Comparison of ENCODE assay signal across 1 cellular context in the genomic region with DNA sequence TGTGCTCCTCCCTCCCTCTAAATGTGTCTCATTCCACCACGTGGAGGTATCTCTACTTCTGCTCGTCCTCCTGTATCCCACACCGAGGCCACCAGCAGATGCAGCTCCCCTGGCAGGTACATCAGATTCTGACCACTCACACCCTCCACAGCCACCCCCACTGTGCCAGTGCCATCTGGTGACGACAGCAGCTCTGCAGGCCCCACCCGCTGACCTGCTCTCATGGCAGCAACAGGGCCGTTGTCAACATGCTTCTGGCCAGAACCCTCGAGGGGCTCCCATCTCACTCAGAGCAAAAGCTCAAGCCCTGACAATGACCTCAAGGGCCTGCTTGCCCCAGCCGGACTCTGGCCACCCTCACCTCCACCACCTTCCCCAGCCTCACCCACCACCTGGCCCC.
TF ChIP-seq lines count a peak whose summit lies in the region.

No MANE protein-coding gene starts in this region.

TF ChIP-seq in HepG2, 621 proteins besides CTCF, POLR2A, EP300 and RAD21:
- TF ChIP-seq, protein P1, sequence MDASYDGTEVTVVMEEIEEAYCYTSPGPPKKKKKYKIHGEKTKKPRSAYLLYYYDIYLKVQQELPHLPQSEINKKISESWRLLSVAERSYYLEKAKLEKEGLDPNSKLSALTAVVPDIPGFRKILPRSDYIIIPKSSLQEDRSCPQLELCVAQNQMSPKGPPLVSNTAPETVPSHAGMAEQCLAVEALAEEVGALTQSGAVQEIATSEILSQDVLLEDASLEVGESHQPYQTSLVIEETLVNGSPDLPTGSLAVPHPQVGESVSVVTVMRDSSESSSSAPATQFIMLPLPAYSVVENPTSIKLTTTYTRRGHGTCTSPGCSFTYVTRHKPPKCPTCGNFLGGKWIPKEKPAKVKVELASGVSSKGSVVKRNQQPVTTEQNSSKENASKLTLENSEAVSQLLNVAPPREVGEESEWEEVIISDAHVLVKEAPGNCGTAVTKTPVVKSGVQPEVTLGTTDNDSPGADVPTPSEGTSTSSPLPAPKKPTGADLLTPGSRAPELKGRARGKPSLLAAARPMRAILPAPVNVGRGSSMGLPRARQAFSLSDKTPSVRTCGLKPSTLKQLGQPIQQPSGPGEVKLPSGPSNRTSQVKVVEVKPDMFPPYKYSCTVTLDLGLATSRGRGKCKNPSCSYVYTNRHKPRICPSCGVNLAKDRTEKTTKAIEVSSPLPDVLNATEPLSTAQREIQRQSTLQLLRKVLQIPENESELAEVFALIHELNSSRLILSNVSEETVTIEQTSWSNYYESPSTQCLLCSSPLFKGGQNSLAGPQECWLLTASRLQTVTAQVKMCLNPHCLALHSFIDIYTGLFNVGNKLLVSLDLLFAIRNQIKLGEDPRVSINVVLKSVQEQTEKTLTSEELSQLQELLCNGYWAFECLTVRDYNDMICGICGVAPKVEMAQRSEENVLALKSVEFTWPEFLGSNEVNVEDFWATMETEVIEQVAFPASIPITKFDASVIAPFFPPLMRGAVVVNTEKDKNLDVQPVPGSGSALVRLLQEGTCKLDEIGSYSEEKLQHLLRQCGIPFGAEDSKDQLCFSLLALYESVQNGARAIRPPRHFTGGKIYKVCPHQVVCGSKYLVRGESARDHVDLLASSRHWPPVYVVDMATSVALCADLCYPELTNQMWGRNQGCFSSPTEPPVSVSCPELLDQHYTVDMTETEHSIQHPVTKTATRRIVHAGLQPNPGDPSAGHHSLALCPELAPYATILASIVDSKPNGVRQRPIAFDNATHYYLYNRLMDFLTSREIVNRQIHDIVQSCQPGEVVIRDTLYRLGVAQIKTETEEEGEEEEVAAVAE (CRISPR knock-in tag; IDR thresholded peaks at IDR 0.05; ENCODE audit: borderline replicate concordance) = no peak
- TF ChIP-seq ELF3 (CRISPR knock-in tag; IDR thresholded peaks at IDR 0.05) = no peak
- TF ChIP-seq, protein P2, sequence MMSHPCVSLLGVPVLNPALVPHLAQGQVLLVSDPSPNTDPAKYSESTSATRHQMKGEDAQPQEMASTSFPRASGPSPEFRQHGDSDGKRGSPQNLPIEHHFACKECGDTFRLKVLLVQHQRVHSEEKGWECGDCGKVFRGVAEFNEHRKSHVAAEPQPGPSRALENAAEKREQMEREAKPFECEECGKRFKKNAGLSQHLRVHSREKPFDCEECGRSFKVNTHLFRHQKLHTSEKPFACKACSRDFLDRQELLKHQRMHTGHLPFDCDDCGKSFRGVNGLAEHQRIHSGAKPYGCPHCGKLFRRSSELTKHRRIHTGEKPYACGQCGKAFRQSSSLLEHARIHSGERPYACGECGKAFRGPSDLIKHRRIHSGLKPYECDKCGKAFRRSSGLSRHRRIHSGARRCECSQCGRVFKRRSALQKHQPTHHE (CRISPR knock-in tag; IDR thresholded peaks at IDR 0.05; ENCODE audit: borderline replicate concordance) = no peak
- TF ChIP-seq, protein P3, sequence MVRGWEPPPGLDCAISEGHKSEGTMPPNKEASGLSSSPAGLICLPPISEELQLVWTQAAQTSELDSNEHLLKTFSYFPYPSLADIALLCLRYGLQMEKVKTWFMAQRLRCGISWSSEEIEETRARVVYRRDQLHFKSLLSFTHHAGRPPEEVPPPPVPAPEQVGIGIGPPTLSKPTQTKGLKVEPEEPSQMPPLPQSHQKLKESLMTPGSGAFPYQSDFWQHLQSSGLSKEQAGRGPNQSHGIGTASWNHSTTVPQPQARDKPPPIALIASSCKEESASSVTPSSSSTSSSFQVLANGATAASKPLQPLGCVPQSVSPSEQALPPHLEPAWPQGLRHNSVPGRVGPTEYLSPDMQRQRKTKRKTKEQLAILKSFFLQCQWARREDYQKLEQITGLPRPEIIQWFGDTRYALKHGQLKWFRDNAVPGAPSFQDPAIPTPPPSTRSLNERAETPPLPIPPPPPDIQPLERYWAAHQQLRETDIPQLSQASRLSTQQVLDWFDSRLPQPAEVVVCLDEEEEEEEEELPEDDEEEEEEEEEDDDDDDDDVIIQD (CRISPR knock-in tag; IDR thresholded peaks at IDR 0.05; ENCODE audit: low read depth) = no peak
- no peak for TF ChIP-seq FOXP1 (IDR thresholded peaks at IDR 0.05)
- TF ChIP-seq FOXP1 (CRISPR knock-in tag; IDR thresholded peaks at IDR 0.05) = no peak
- no peak for TF ChIP-seq ZNF550 (CRISPR knock-in tag; IDR thresholded peaks at IDR 0.05; ENCODE audit: borderline replicate concordance)
- TF ChIP-seq ZNF589 (CRISPR knock-in tag; conservative IDR thresholded peaks at IDR 0.05) = no peak
- TF ChIP-seq SPEN (CRISPR knock-in tag; IDR thresholded peaks at IDR 0.05; ENCODE audit: low read depth) = no peak
- no peak for TF ChIP-seq THAP11 (CRISPR knock-in tag; IDR thresholded peaks at IDR 0.05)
- TF ChIP-seq AGO2 (optimal IDR thresholded peaks at IDR 0.05; ENCODE audit: low read depth, low read length) = no peak
- TF ChIP-seq REXO4 (CRISPR knock-in tag; IDR thresholded peaks at IDR 0.05; ENCODE audit: borderline replicate concordance) = no peak
- TF ChIP-seq, protein P4, sequence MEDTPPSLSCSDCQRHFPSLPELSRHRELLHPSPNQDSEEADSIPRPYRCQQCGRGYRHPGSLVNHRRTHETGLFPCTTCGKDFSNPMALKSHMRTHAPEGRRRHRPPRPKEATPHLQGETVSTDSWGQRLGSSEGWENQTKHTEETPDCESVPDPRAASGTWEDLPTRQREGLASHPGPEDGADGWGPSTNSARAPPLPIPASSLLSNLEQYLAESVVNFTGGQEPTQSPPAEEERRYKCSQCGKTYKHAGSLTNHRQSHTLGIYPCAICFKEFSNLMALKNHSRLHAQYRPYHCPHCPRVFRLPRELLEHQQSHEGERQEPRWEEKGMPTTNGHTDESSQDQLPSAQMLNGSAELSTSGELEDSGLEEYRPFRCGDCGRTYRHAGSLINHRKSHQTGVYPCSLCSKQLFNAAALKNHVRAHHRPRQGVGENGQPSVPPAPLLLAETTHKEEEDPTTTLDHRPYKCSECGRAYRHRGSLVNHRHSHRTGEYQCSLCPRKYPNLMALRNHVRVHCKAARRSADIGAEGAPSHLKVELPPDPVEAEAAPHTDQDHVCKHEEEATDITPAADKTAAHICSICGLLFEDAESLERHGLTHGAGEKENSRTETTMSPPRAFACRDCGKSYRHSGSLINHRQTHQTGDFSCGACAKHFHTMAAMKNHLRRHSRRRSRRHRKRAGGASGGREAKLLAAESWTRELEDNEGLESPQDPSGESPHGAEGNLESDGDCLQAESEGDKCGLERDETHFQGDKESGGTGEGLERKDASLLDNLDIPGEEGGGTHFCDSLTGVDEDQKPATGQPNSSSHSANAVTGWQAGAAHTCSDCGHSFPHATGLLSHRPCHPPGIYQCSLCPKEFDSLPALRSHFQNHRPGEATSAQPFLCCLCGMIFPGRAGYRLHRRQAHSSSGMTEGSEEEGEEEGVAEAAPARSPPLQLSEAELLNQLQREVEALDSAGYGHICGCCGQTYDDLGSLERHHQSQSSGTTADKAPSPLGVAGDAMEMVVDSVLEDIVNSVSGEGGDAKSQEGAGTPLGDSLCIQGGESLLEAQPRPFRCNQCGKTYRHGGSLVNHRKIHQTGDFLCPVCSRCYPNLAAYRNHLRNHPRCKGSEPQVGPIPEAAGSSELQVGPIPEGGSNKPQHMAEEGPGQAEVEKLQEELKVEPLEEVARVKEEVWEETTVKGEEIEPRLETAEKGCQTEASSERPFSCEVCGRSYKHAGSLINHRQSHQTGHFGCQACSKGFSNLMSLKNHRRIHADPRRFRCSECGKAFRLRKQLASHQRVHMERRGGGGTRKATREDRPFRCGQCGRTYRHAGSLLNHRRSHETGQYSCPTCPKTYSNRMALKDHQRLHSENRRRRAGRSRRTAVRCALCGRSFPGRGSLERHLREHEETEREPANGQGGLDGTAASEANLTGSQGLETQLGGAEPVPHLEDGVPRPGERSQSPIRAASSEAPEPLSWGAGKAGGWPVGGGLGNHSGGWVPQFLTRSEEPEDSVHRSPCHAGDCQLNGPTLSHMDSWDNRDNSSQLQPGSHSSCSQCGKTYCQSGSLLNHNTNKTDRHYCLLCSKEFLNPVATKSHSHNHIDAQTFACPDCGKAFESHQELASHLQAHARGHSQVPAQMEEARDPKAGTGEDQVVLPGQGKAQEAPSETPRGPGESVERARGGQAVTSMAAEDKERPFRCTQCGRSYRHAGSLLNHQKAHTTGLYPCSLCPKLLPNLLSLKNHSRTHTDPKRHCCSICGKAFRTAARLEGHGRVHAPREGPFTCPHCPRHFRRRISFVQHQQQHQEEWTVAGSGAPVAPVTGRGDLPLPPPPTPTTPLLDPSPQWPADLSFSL (CRISPR knock-in tag; IDR thresholded peaks at IDR 0.05) = no peak
- TF ChIP-seq, protein P5, sequence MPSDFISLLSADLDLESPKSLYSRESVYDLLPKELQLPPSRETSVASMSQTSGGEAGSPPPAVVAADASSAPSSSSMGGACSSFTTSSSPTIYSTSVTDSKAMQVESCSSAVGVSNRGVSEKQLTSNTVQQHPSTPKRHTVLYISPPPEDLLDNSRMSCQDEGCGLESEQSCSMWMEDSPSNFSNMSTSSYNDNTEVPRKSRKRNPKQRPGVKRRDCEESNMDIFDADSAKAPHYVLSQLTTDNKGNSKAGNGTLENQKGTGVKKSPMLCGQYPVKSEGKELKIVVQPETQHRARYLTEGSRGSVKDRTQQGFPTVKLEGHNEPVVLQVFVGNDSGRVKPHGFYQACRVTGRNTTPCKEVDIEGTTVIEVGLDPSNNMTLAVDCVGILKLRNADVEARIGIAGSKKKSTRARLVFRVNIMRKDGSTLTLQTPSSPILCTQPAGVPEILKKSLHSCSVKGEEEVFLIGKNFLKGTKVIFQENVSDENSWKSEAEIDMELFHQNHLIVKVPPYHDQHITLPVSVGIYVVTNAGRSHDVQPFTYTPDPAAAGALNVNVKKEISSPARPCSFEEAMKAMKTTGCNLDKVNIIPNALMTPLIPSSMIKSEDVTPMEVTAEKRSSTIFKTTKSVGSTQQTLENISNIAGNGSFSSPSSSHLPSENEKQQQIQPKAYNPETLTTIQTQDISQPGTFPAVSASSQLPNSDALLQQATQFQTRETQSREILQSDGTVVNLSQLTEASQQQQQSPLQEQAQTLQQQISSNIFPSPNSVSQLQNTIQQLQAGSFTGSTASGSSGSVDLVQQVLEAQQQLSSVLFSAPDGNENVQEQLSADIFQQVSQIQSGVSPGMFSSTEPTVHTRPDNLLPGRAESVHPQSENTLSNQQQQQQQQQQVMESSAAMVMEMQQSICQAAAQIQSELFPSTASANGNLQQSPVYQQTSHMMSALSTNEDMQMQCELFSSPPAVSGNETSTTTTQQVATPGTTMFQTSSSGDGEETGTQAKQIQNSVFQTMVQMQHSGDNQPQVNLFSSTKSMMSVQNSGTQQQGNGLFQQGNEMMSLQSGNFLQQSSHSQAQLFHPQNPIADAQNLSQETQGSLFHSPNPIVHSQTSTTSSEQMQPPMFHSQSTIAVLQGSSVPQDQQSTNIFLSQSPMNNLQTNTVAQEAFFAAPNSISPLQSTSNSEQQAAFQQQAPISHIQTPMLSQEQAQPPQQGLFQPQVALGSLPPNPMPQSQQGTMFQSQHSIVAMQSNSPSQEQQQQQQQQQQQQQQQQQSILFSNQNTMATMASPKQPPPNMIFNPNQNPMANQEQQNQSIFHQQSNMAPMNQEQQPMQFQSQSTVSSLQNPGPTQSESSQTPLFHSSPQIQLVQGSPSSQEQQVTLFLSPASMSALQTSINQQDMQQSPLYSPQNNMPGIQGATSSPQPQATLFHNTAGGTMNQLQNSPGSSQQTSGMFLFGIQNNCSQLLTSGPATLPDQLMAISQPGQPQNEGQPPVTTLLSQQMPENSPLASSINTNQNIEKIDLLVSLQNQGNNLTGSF (CRISPR knock-in tag; IDR thresholded peaks at IDR 0.05) = no peak
- no peak for TF ChIP-seq REL (CRISPR knock-in tag; conservative IDR thresholded peaks at IDR 0.05)
- TF ChIP-seq MAF1 (CRISPR knock-in tag; IDR thresholded peaks at IDR 0.05; ENCODE audit: borderline replicate concordance) = no peak
- TF ChIP-seq, protein P6, sequence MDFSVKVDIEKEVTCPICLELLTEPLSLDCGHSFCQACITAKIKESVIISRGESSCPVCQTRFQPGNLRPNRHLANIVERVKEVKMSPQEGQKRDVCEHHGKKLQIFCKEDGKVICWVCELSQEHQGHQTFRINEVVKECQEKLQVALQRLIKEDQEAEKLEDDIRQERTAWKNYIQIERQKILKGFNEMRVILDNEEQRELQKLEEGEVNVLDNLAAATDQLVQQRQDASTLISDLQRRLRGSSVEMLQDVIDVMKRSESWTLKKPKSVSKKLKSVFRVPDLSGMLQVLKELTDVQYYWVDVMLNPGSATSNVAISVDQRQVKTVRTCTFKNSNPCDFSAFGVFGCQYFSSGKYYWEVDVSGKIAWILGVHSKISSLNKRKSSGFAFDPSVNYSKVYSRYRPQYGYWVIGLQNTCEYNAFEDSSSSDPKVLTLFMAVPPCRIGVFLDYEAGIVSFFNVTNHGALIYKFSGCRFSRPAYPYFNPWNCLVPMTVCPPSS (IDR thresholded peaks at IDR 0.05) = no peak
- no peak for TF ChIP-seq KLF12 (CRISPR knock-in tag; IDR thresholded peaks at IDR 0.05; ENCODE audit: borderline replicate concordance)
- no peak for TF ChIP-seq ESRRA (CRISPR knock-in tag; IDR thresholded peaks at IDR 0.05; ENCODE audit: low read depth)
